Comparison of ENCODE assay signal across 20 cellular contexts in genomic region chr15:29699791-29700190, GRCh38.
"Had no signal": no experiment of that assay in that cellular context is flagged by ENCODE, and none has a peak within 500 bp of the region (broad histone marks: within the 10 kb centered on the region; RNA-seq: fewer than 3 reads in every experiment).

No MANE protein-coding gene starts in this region.

- FAIRE-seq: endothelial cell of umbilical vein, keratinocyte had no signal

- H3K27me3 ChIP-seq: foreskin keratinocyte, sigmoid colon, stomach had no signal

- H3K27ac ChIP-seq: foreskin keratinocyte, left ventricle myocardium inferior, lower lobe of right lung, sigmoid colon, skin epidermis, stomach, thoracic aorta had no signal

- DNase-seq: dermis blood vessel endothelial cell; endodermal cell; erythroblast; foreskin keratinocyte; immature natural killer cell; left cardiac atrium; left ventricle myocardium inferior; lower lobe of right lung; natural killer cell; posterior cingulate gyrus; sigmoid colon; stimulated activated CD4-positive, alpha-beta T cell treated with anti-CD3 and anti-CD28 coated beads, Interleukin-2, amount 100 ng/mL, for 24 hours; stimulated activated naive CD4-positive, alpha-beta T cell; stomach; substantia nigra; trophoblast cell had no signal

- H3K4me1 ChIP-seq: left ventricle myocardium inferior, lower lobe of right lung, stomach had no signal

- ATAC-seq: foreskin keratinocyte, left cardiac atrium, lower lobe of right lung, natural killer cell had no signal

- H3K4me3 ChIP-seq: left ventricle myocardium inferior, lower lobe of right lung, sigmoid colon, skin epidermis, stomach, thoracic aorta had no signal

- H3K9me3 ChIP-seq: lower lobe of right lung, sigmoid colon, stomach, thoracic aorta had no signal
